ENCODE assay signal across 17 cellular contexts in genomic region chr6:23419046-23419445, GRCh38.
DNase-seq lines count a peak whose midpoint lies in the region; FAIRE-seq and TF ChIP-seq lines count a peak whose summit lies in the region.
"Had no signal": no experiment of that assay in that cellular context is flagged by ENCODE, and none has a peak within 500 bp of the region (broad histone marks: within the 10 kb centered on the region; RNA-seq: fewer than 3 reads in every experiment).

No MANE protein-coding gene starts in this region.

- peak; percentile 42 for FAIRE-seq in G401.6 (lab: Jason Lieb, UNC)
- peak; percentile 41 for FAIRE-seq in colon (lab: Jason Lieb, UNC)
- FAIRE-seq in islet of Langerhans (lab: Jason Lieb, UNC) = peak; percentile 5
- FAIRE-seq: GM12892, H54 had no signal

- H3K27me3 ChIP-seq in uterus = no peaks in the 10 kb centered on the region

- H3K27ac ChIP-seq in uterus = no peak overlapping the region

- intact Hi-C loops in uterus (cut with DNase I; ENCODE audit: low total_unique reads) = no loop called here

- TF ChIP-seq CTCF in uterus (IDR thresholded peaks at IDR 0.05) = no peak

- no peaks in the 10 kb centered on the region for H3K9me3 ChIP-seq in uterus
- H3K9me3 ChIP-seq: HAP-1 had no signal

- no peaks in the 10 kb centered on the region for H3K4me1 ChIP-seq in uterus
- H3K4me1 ChIP-seq: HAP-1 had no signal

- TF ChIP-seq POLR2A in uterus (IDR thresholded peaks at IDR 0.05) = no peak

- DNase-seq in uterus (no peak), hippocampal formation (lab: John Stamatoyannopoulos, UW) (no peak)
- DNase-seq in activated CD4-positive, CD25-positive, alpha-beta regulatory T cell treated with anti-CD3 and anti-CD28 coated beads, Interleukin-2, amount 50 U/mL, for 72 hours = no peak
- DNase-seq: 8988T; C1 segment of cervical spinal cord; Calu3; CD4-positive, alpha-beta memory T cell; COR-L47; DMS79 treated with DMSO at 0.1 percent for 48 hours; GOT3; HFFc6 had no signal

- H3K36me3 ChIP-seq in uterus = no peaks in the 10 kb centered on the region
- H3K36me3 ChIP-seq: HAP-1 had no signal

- H3K4me3 ChIP-seq in uterus = no peak overlapping the region
- H3K4me3 ChIP-seq: HAP-1 had no signal
